ENCODE assay signal across 15 cellular contexts in the genomic region with DNA sequence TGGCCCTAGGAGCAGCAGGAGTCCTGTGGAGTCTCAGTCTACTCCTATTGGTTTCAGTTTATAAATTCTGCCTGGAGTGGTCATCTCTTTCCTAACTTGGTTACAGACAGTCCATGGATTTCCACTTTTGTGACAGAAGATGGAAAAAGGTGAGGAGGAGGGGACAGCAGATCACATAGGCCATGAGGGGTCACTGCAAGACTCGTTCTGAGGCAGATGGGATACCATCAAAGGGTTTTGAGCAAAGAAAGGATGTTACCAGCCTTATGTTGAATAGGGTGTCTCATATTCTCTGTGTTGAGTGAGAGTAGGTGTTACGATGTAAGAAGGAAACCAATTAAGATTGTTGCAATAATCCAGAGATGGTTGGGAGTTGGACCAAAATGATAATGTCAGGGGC. TPM values are rescaled to one million over a fixed set of nuclear protein-coding genes. Genes with fewer than 3 reads are reported as not detected.
"Had no signal": no experiment of that assay in that cellular context is flagged by ENCODE, and none has a peak within 500 bp of the region (broad histone marks: within the 10 kb centered on the region; RNA-seq: fewer than 3 reads in every experiment).

No MANE protein-coding gene starts in this region.

- H3K4me1 ChIP-seq: adrenal gland, psoas muscle, tibial nerve had no signal

- H3K27me3 ChIP-seq: adrenal gland, cardiac muscle cell, hepatocyte, tibial nerve had no signal

- H3K36me3 ChIP-seq: adrenal gland, cardiac muscle cell, tibial nerve had no signal

- ATAC-seq: activated CD8-positive, alpha-beta T cell treated with anti-CD3 and anti-CD28 coated beads for 36 hours; psoas muscle; stimulated activated effector memory CD8-positive, alpha-beta T cell treated with anti-CD3 and anti-CD28 coated beads, Interleukin-12 subunit alpha, Interleukin-12 subunit beta, amount 100 ng/mL, for 72 hours had no signal

- H3K9me3 ChIP-seq: adrenal gland, psoas muscle, tibial nerve had no signal

- DNase-seq: activated B cell treated with CpG ODN at 0.5 μM for 24 hours; activated CD4-positive, alpha-beta T cell treated with anti-CD3 and anti-CD28 coated beads for 48 hours; activated CD8-positive, alpha-beta T cell treated with anti-CD3 and anti-CD28 coated beads for 36 hours; activated effector memory CD4-positive, alpha-beta T cell treated with anti-CD3 and anti-CD28 coated beads, Interleukin-2, amount 50 U/mL, for 16 hours; activated T-cell treated with anti-CD3 and anti-CD28 coated beads, Interleukin-2, amount 50 U/mL, for 48 hours; adrenal gland; kidney; nephron progenitor cell; psoas muscle; stimulated activated CD4-positive, alpha-beta T cell treated with anti-CD3 and anti-CD28 coated beads, Interleukin-12 subunit alpha, Interleukin-12 subunit beta, amount 100 ng/mL, for 4 hours; T-helper 2 cell had no signal

- H3K4me3 ChIP-seq: adrenal gland, cardiac muscle cell, hepatocyte, psoas muscle, tibial nerve had no signal

- H3K27ac ChIP-seq: adrenal gland, cardiac muscle cell, hepatocyte, psoas muscle, tibial nerve had no signal

RNA-seq across cellular contexts. Expression of a gene that starts 15.3 kb away (rescaled TPM):
- total RNA-seq: activated B cell treated with CpG ODN at 0.5 μM for 24 hours; activated CD8-positive, alpha-beta T cell treated with anti-CD3 and anti-CD28 coated beads for 36 hours had no signal
